ENCODE assay signal across 10 cellular contexts in the genomic region with DNA sequence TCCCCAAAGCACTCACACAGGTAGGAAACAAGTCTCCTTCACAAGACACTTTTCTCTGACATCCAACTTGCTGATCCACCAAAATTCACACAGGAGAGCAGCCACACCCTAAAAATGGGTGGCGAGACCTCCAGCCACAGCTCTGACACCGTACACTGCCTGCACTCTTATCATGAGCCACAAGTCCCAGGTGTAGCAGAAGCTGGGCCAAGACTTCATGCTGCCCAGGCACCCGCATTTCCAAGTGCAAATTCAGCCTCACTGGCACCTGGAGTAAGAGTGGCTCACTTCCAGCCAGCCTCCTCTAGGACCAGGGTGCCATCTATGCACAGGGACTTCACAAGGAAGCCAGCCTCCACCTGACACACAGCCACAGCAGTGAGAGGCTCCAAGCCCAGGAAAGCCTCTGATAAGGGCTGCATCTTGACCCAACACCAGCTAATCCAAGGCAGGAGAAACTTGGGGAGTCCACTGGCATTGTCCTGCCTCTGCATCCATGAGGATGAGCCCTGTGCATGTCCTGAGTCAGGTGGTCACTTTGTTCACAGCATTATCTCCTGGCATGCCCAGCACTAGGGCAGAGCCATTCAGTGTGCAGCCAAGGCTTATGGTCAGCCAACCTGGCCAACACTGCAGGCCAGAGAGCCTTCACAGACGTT. TPM values are rescaled to one million over a fixed set of nuclear protein-coding genes. Genes with fewer than 3 reads are reported as not detected.
DNase-seq lines count a peak whose midpoint lies in the region; ATAC-seq and TF ChIP-seq lines count a peak whose summit lies in the region.
"Had no signal": no experiment of that assay in that cellular context is flagged by ENCODE, and none has a peak within 500 bp of the region (broad histone marks: within the 10 kb centered on the region; RNA-seq: fewer than 3 reads in every experiment).

No MANE protein-coding gene starts in this region.

- DNase-seq in adipocyte (ENCODE audit: low read depth) (no peak), prostate gland (ENCODE audit: low spot score) (no peak), midbrain (lab: John Stamatoyannopoulos, UW) (no peak)
- DNase-seq: activated CD4-positive, alpha-beta T cell treated with anti-CD3 and anti-CD28 coated beads, Interleukin-2, amount 50 U/mL, for 4 hours; brain microvascular endothelial cell; GF-D8; left ventricle myocardium superior had no signal

- TF ChIP-seq POLR2A in prostate gland (IDR thresholded peaks at IDR 0.05) = no peak

- peaks cover 11% of the 10 kb centered on the region for H3K36me3 ChIP-seq in adipocyte (ENCODE audit: control insufficient read depth, insufficient read depth, low read length, severe bottlenecking)
- H3K36me3 ChIP-seq in prostate gland = peaks cover 0 to 4% of the 10 kb centered on the region in 2 donors

- H3K9me3 ChIP-seq in adipocyte (ENCODE audit: control insufficient read depth, low read length) (no peaks in the 10 kb centered on the region), prostate gland (no peaks in the 10 kb centered on the region)

- peak overlapping the region in 2 of 3 donors; percentile 71 to 99 for H3K27ac Mint-ChIP-seq in IgD-negative memory B cell

- intact Hi-C loops in prostate gland (cut with DNase I) = loop anchor here (5.0 kb wide), 1 partner anchor 97 kb away; the partner anchor contains the start of gene DCTPP1

- peak overlapping the region in 1 of 4 donors; percentile 91 for H3K4me3 Mint-ChIP-seq in IgD-negative memory B cell

- WGBS in prostate gland = 64% methylated on average over 4 of the region's 4 CpGs

- H3K4me3 ChIP-seq in adipocyte (ENCODE audit: low read length) (no peak overlapping the region), prostate gland (no peak overlapping the region)
- H3K4me3 ChIP-seq: SJSA1 had no signal

- peak overlapping the region; percentile 27 for H3K9ac ChIP-seq in adipocyte (ENCODE audit: low read length)

- H3K9me3 Mint-ChIP-seq in IgD-negative memory B cell = no peaks in the 10 kb centered on the region

- H3K27ac ChIP-seq in prostate gland = peak overlapping the region; percentile 96 to 99
- H3K27ac ChIP-seq: brain microvascular endothelial cell, SJSA1 had no signal

- H3K27me3 ChIP-seq in adipocyte (replicated peaks; ENCODE audit: control insufficient read depth, insufficient read depth, low read length) (no peaks in the 10 kb centered on the region), prostate gland (replicated peaks; ENCODE audit: insufficient read depth) (no peaks in the 10 kb centered on the region)
- H3K27me3 ChIP-seq: brain microvascular endothelial cell, SJSA1 had no signal

- no peaks in the 10 kb centered on the region for H3K27me3 Mint-ChIP-seq in IgD-negative memory B cell

- no peak for ATAC-seq in GM19035 (IDR thresholded peaks at IDR 0.05; ENCODE audit: unreplicated experiment)
- ATAC-seq: left ventricle myocardium superior had no signal

- peaks cover 9 to 17% (median 15%) of the 10 kb centered on the region in 3 donors for H3K4me1 Mint-ChIP-seq in IgD-negative memory B cell

- no peak for TF ChIP-seq CTCF in prostate gland (IDR thresholded peaks at IDR 0.05)

- peaks cover 31% of the 10 kb centered on the region for H3K4me1 ChIP-seq in adipocyte (ENCODE audit: control insufficient read depth, insufficient read depth, low read length)
- peaks cover 6% of the 10 kb centered on the region for H3K4me1 ChIP-seq in prostate gland (replicated peaks)

- no peaks in the 10 kb centered on the region for H3K36me3 Mint-ChIP-seq in IgD-negative memory B cell

RNA-seq across cellular contexts. Expression of gene ZNF768, which starts 2.6 kb away (rescaled TPM):
- 12.7 TPM for polyA plus RNA-seq in IgD-negative memory B cell
- total RNA-seq in prostate gland = 10 to 100 TPM; 46.5 to 61.1 TPM

RNA-seq across cellular contexts. Expression of gene ZNF747, which starts 5.7 kb away (rescaled TPM):
- 14.8 TPM for polyA plus RNA-seq in IgD-negative memory B cell
- 10 to 100 TPM; 15.8 to 22.6 TPM for total RNA-seq in prostate gland

RNA-seq across cellular contexts. Expression of gene ZNF764, which starts 29.2 kb away (rescaled TPM):
- 6.2 TPM for polyA plus RNA-seq in IgD-negative memory B cell
- total RNA-seq in prostate gland = 10 to 100 TPM; 15.7 to 22.5 TPM

RNA-seq across cellular contexts. Expression of gene ZNF688, which starts 42.6 kb away (rescaled TPM):
- polyA plus RNA-seq in IgD-negative memory B cell = 40.7 TPM
- 10 to 100 TPM; 20.4 to 21.5 TPM for total RNA-seq in prostate gland

RNA-seq across cellular contexts. Expression of gene ITGAL, which starts 56.4 kb away (rescaled TPM):
- 51.9 TPM for polyA plus RNA-seq in IgD-negative memory B cell
- 10 to 100 TPM in 1 of 2 donors, 1 to 10 TPM in 1; 2.5 to 12.7 TPM for total RNA-seq in prostate gland
- total RNA-seq: SJSA1 had no signal
